ENCODE assay signal across 18 cellular contexts in genomic region chr10:98292976-98293375, GRCh38. TPM values are rescaled to one million over a fixed set of nuclear protein-coding genes. Genes with fewer than 3 reads are reported as not detected.
"Had no signal": no experiment of that assay in that cellular context is flagged by ENCODE, and none has a peak within 500 bp of the region (broad histone marks: within the 10 kb centered on the region; RNA-seq: fewer than 3 reads in every experiment).

No MANE protein-coding gene starts in this region.

- H3K4me1 ChIP-seq: parathyroid adenoma had no signal

- H3K4me3 ChIP-seq: coronary artery, mucosa of descending colon, tibial nerve, vagina had no signal

- ATAC-seq: activated CD4-positive, alpha-beta T cell treated with anti-CD3 and anti-CD28 coated beads for 36 hours; activated T-helper 17 cell treated with anti-CD3 and anti-CD28 coated beads, Interleukin-2, amount 50 U/mL, for 72 hours; left lobe of liver; mucosa of descending colon; naive thymus-derived CD8-positive, alpha-beta T cell; WTC11 had no signal

- H3K27me3 ChIP-seq: tibial nerve, vagina had no signal

- H3K9me3 ChIP-seq: mucosa of descending colon, neutrophil, tibial nerve, vagina had no signal

- H3K36me3 ChIP-seq: neutrophil, tibial nerve, vagina had no signal

- H3K27ac ChIP-seq: coronary artery, neutrophil, parathyroid adenoma, vagina had no signal

- DNase-seq: activated CD4-positive, alpha-beta memory T cell treated with anti-CD3 and anti-CD28 coated beads for 36 hours; activated CD4-positive, alpha-beta T cell treated with anti-CD3 and anti-CD28 coated beads for 36 hours; activated naive CD4-positive, alpha-beta T cell; activated naive CD8-positive, alpha-beta T cell treated with anti-CD3 and anti-CD28 coated beads for 36 hours; amygdala; kidney; mucosa of descending colon; naive thymus-derived CD8-positive, alpha-beta T cell; stimulated activated naive CD4-positive, alpha-beta T cell treated with Interleukin-2 at 50 U/mL for 16 hours had no signal

- H2AFZ ChIP-seq: parathyroid adenoma had no signal

- H3K79me2 ChIP-seq: parathyroid adenoma had no signal

RNA-seq across cellular contexts. Expression of gene LOXL4, which starts 25.0 kb away (rescaled TPM):
- total RNA-seq: activated CD4-positive, alpha-beta memory T cell treated with anti-CD3 and anti-CD28 coated beads for 36 hours; activated CD4-positive, alpha-beta T cell treated with anti-CD3 and anti-CD28 coated beads for 36 hours; activated naive CD8-positive, alpha-beta T cell treated with anti-CD3 and anti-CD28 coated beads for 36 hours; activated T-helper 17 cell treated with anti-CD3 and anti-CD28 coated beads, Interleukin-2, amount 50 U/mL, for 72 hours; frontal cortex; naive thymus-derived CD8-positive, alpha-beta T cell had no signal
